26 cellular contexts compared by ENCODE assay signal in the genomic region with DNA sequence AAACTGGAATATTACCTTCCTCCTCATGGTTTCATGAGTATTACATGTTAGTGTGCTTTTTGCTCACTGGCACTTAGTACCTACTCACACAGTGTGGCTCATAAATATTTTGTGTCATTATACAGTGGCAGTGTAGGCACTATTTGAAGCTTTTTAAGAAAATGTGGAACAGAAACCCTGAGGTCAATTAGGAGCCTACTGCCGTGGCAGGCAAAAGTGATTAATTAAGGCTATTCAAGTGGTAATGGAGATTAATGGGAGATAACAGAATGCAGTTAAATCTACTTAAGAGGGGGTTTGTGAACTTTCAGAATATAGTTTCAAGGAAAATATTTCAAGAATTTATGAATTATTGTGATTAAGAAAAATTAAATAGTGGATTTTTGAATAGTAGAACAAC.
"Had no signal": no experiment of that assay in that cellular context is flagged by ENCODE, and none has a peak within 500 bp of the region (broad histone marks: within the 10 kb centered on the region; RNA-seq: fewer than 3 reads in every experiment).

No MANE protein-coding gene starts in this region.

- H3K4me1 Mint-ChIP-seq: naive B cell; neural crest cell; stimulated activated effector memory CD8-positive, alpha-beta T cell treated with anti-CD3 and anti-CD28 coated beads, Interleukin-12 subunit alpha, Interleukin-12 subunit beta, amount 100 ng/mL, for 72 hours had no signal

- H3K4me2 ChIP-seq: smooth muscle cell had no signal

- H3K9ac ChIP-seq: parathyroid adenoma had no signal

- H3K4me3 Mint-ChIP-seq: effector memory CD8-positive, alpha-beta T cell; naive B cell; natural killer cell treated with Interleukin-12 subunit alpha and Interleukin-12 subunit beta and Interleukin-15 and Interleukin-18, amount 100 ng/mL, for 72 hours; neural crest cell; stimulated activated effector memory CD8-positive, alpha-beta T cell treated with anti-CD3 and anti-CD28 coated beads, Interleukin-12 subunit alpha, Interleukin-12 subunit beta, amount 100 ng/mL, for 72 hours had no signal

- H3K36me3 Mint-ChIP-seq: naive B cell; natural killer cell treated with Interleukin-12 subunit alpha and Interleukin-12 subunit beta and Interleukin-15 and Interleukin-18, amount 100 ng/mL, for 72 hours; stimulated activated effector memory CD8-positive, alpha-beta T cell treated with anti-CD3 and anti-CD28 coated beads, Interleukin-12 subunit alpha, Interleukin-12 subunit beta, amount 100 ng/mL, for 72 hours had no signal

- H3K4me1 ChIP-seq: esophagus squamous epithelium, lower lobe of right lung, parathyroid adenoma, prostate gland, right atrium auricular region, stomach, thyroid gland, vagina had no signal

- H3K36me3 ChIP-seq: esophagus squamous epithelium, lower lobe of right lung, prostate gland, right atrium auricular region, stomach, thyroid gland, vagina had no signal

- H3K27ac ChIP-seq: esophagus squamous epithelium, lower lobe of right lung, parathyroid adenoma, prostate gland, right atrium auricular region, stomach, thyroid gland, vagina had no signal

- H3K79me2 ChIP-seq: parathyroid adenoma had no signal

- H3K27me3 Mint-ChIP-seq: effector memory CD8-positive, alpha-beta T cell; natural killer cell treated with Interleukin-12 subunit alpha and Interleukin-12 subunit beta and Interleukin-15 and Interleukin-18, amount 100 ng/mL, for 72 hours had no signal

- FAIRE-seq: endometrium, keratinocyte had no signal

- H3K27ac Mint-ChIP-seq: effector memory CD8-positive, alpha-beta T cell; naive B cell; natural killer cell treated with Interleukin-12 subunit alpha and Interleukin-12 subunit beta and Interleukin-15 and Interleukin-18, amount 100 ng/mL, for 72 hours; stimulated activated effector memory CD8-positive, alpha-beta T cell treated with anti-CD3 and anti-CD28 coated beads, Interleukin-12 subunit alpha, Interleukin-12 subunit beta, amount 100 ng/mL, for 72 hours had no signal

- ATAC-seq: effector memory CD8-positive, alpha-beta T cell; left ventricle myocardium superior; lower lobe of right lung; natural killer cell treated with Interleukin-12 subunit alpha and Interleukin-12 subunit beta and Interleukin-15 and Interleukin-18, amount 100 ng/mL, for 72 hours; sciatic nerve; stimulated activated effector memory CD8-positive, alpha-beta T cell treated with anti-CD3 and anti-CD28 coated beads, Interleukin-12 subunit alpha, Interleukin-12 subunit beta, amount 100 ng/mL, for 72 hours had no signal

- H3K9me3 Mint-ChIP-seq: naive B cell; natural killer cell treated with Interleukin-12 subunit alpha and Interleukin-12 subunit beta and Interleukin-15 and Interleukin-18, amount 100 ng/mL, for 72 hours; neural crest cell had no signal

- H3K9me3 ChIP-seq: esophagus squamous epithelium, lower lobe of right lung, prostate gland, right atrium auricular region, stomach, thyroid gland, vagina had no signal

- H3K27me3 ChIP-seq: esophagus squamous epithelium, right atrium auricular region, stomach, thyroid gland, vagina had no signal

- H2AFZ ChIP-seq: parathyroid adenoma had no signal

- DNase-seq: cortex of kidney; effector memory CD8-positive, alpha-beta T cell; erythroblast; esophagus squamous epithelium; foreskin melanocyte; left ventricle myocardium superior; lower lobe of right lung; naive B cell; stimulated activated CD4-positive, alpha-beta T cell treated with anti-CD3 and anti-CD28 coated beads, Interleukin-12 subunit alpha, Interleukin-12 subunit beta, amount 100 ng/mL, for 4 hours; stimulated activated CD4-positive, alpha-beta T cell treated with anti-CD3 and anti-CD28 coated beads, Interleukin-1b, Interleukin-23, amount 100 ng/mL, for 48 hours; stimulated activated CD4-positive, alpha-beta T cell treated with anti-CD3 and anti-CD28 coated beads, Interleukin-4, amount 100 ng/mL, for 24 hours; stimulated activated naive CD4-positive, alpha-beta T cell treated with Interleukin-2 at 50 U/mL for 16 hours; stomach; thyroid gland; trophoblast cell had no signal

- H3K4me3 ChIP-seq: esophagus squamous epithelium, lower lobe of right lung, prostate gland, right atrium auricular region, smooth muscle cell, stomach, thyroid gland, vagina had no signal
